16 cellular contexts compared by ENCODE assay signal in genomic region chr16:4216631-4217030, GRCh38. TPM values are rescaled to one million over a fixed set of nuclear protein-coding genes. Genes with fewer than 3 reads are reported as not detected.
A peak's percentile ranks its signal among the peaks of the same experiment; 100 is the strongest.
DNase-seq lines count a peak whose midpoint lies in the region; ATAC-seq, FAIRE-seq and TF ChIP-seq lines count a peak whose summit lies in the region.
"Had no signal": no experiment of that assay in that cellular context is flagged by ENCODE, and none has a peak within 500 bp of the region (broad histone marks: within the 10 kb centered on the region; RNA-seq: fewer than 3 reads in every experiment).

No MANE protein-coding gene starts in this region.

- no peak overlapping the region for H3K4me3 ChIP-seq in IMR-90 (ENCODE audit: insufficient read depth, low read depth, low read length)
- H3K4me3 ChIP-seq in adipocyte (ENCODE audit: low read length): no peak overlapping the region
- H3K4me3 ChIP-seq in smooth muscle cell: no peak overlapping the region

- CTCF ChIA-PET in IMR-90 (lab: Yijun Ruan, JAX): no interaction called here

- H3K36me3 ChIP-seq in IMR-90 (ENCODE audit: control insufficient read depth, insufficient read depth, low read length) (no peaks in the 10 kb centered on the region), adipocyte (ENCODE audit: control insufficient read depth, insufficient read depth, low read length, severe bottlenecking) (no peaks in the 10 kb centered on the region), smooth muscle cell (ENCODE audit: low read depth) (no peaks in the 10 kb centered on the region)

- H2BK5ac ChIP-seq in IMR-90 (ENCODE audit: low read depth, low read length, poor library complexity, severe bottlenecking): no peak overlapping the region

- no peak overlapping the region for H3K4ac ChIP-seq in IMR-90 (ENCODE audit: low read depth, low read length)

- H3K9ac ChIP-seq in IMR-90 (ENCODE audit: low read depth, low read length) (no peak overlapping the region), adipocyte (ENCODE audit: low read length) (no peak overlapping the region), smooth muscle cell (ENCODE audit: low read depth) (no peak overlapping the region)

- DNase-seq in IMR-90: peak; percentile 36
- peak; percentile 7 for DNase-seq in adipocyte (ENCODE audit: low read depth)
- DNase-seq in iris pigment epithelial cell (ENCODE audit: low read depth): peak; percentile 14
- no peak for DNase-seq in smooth muscle cell (lab: John Stamatoyannopoulos, UW; ENCODE audit: unreplicated experiment)
- DNase-seq in DMS153 treated with DMSO at 0.1 percent for 48 hours (lab: John Stamatoyannopoulos, UW; ENCODE audit: unreplicated experiment): no peak
- no peak for DNase-seq in effector CD4-positive, alpha-beta T cell
- DNase-seq in urothelium cell line (ENCODE audit: low spot score): no peak
- DNase-seq: ACHN, Caco-2, DMS153, EL, GOT3, KBM-7, NCI-H1436, NCI-H2029 treated with DMSO at 0.1 percent for 48 hours, NCI-H524 had no signal

- H4K20me1 ChIP-seq in IMR-90 (ENCODE audit: insufficient read depth, low read length) (no peaks in the 10 kb centered on the region), smooth muscle cell (ENCODE audit: low read depth) (no peaks in the 10 kb centered on the region)

- in situ Hi-C loops in IMR-90 (cut with MboI; ENCODE audit: low sequenced_read_pairs): no loop called here

- peak overlapping the region; percentile 82 for H2AK5ac ChIP-seq in IMR-90 (ENCODE audit: low read depth, low read length)

- no CpG with 5 or more reads among the region's 5 CpGs for WGBS in IMR-90 (ENCODE audit: extremely low coverage in 2 of 2, insufficient read length in 1 of 2), 2 experiments
- 68% methylated on average over 5 of the region's 5 CpGs for WGBS in smooth muscle cell (ENCODE audit: low lambda C conversion rate)

- H4K8ac ChIP-seq in IMR-90 (ENCODE audit: low read depth in 2 of 2, low read length in 2 of 2): peak overlapping the region in 1 of 2 experiments; percentile 68; a peak in 2 of 4 replicates

- no peak overlapping the region for H3K4me2 ChIP-seq in IMR-90 (ENCODE audit: low read depth, low read length)
- no peak overlapping the region for H3K4me2 ChIP-seq in smooth muscle cell

- no peaks in the 10 kb centered on the region for H3K79me2 ChIP-seq in smooth muscle cell (ENCODE audit: low read depth)

- intact Hi-C loops in IMR-90 (cut with micrococcal nuclease): no loop called here

- H3K23ac ChIP-seq in IMR-90 (ENCODE audit: low read depth, low read length): no peak overlapping the region

- no peak overlapping the region for H2BK20ac ChIP-seq in IMR-90 (ENCODE audit: low read depth, low read length)

- H3K27me3 ChIP-seq in IMR-90 (ENCODE audit: control insufficient read depth, insufficient read depth, low read length): no peaks in the 10 kb centered on the region
- H3K27me3 ChIP-seq in adipocyte (replicated peaks; ENCODE audit: control insufficient read depth, insufficient read depth, low read length): no peaks in the 10 kb centered on the region
- H3K27me3 ChIP-seq in smooth muscle cell (ENCODE audit: low read depth): no peaks in the 10 kb centered on the region

- no peak for TF ChIP-seq POLR2A in IMR-90 (IDR thresholded peaks at IDR 0.05; ENCODE audit: low read depth, low read length)

- H3F3A ChIP-seq in smooth muscle cell (ENCODE audit: low read depth): peaks cover 11% of the 10 kb centered on the region

- peak overlapping the region; percentile 78 for H2AFZ ChIP-seq in IMR-90 (replicated peaks; ENCODE audit: low read length, poor library complexity)
- no peak overlapping the region for H2AFZ ChIP-seq in smooth muscle cell (ENCODE audit: low read depth)

- no peak for FAIRE-seq in urothelium cell line (lab: Jason Lieb, UNC)

- peak overlapping the region; percentile 31 for H2AK9ac ChIP-seq in IMR-90 (replicated peaks; ENCODE audit: low read depth, low read length, poor library complexity)

- dilution Hi-C loops in IMR-90 (cut with HindIII; ENCODE audit: low sequenced_read_pairs, unreplicated experiment): no loop called here

- TF ChIP-seq CTCF in IMR-90 (conservative IDR thresholded peaks at IDR 0.05; ENCODE audit: low read depth, low read length): no peak
- no peak for TF ChIP-seq CTCF in smooth muscle cell (IDR thresholded peaks at IDR 0.05; ENCODE audit: borderline replicate concordance, insufficient read depth, poor library complexity, severe bottlenecking)

- no peak overlapping the region for H3K14ac ChIP-seq in IMR-90 (replicated peaks; ENCODE audit: low read depth, low read length)

- H2BK15ac ChIP-seq in IMR-90 (ENCODE audit: low read depth, low read length): peak overlapping the region; percentile 50; the same call in 1 of the 3 replicates

- 0 out of 2 replicates have a peak overlapping the region, but pooled peaks have one; percentile 43 for H4K5ac ChIP-seq in IMR-90 (ENCODE audit: low read depth, low read length)

- H3K27ac ChIP-seq in IMR-90 (ENCODE audit: insufficient read depth, low read length) (no peak overlapping the region), smooth muscle cell (ENCODE audit: low read depth) (peak overlapping the region; percentile 32)

- peaks cover 0 to 7% of the 10 kb centered on the region in 2 experiments; a peak in 2 of 4 replicates for H3K79me1 ChIP-seq in IMR-90 (ENCODE audit: low read depth in 1 of 2, low read length in 2 of 2)

- H3K9me1 ChIP-seq in IMR-90 (ENCODE audit: insufficient read depth, low read length): peaks cover 17% of the 10 kb centered on the region

- BruUV-seq in IMR-90 (replicated peaks; lab: Mats Ljungman, UMichigan): no TSS peak

- H3K4me1 ChIP-seq in IMR-90 (ENCODE audit: control insufficient read depth, insufficient read depth, low read length) (peaks cover 30% of the 10 kb centered on the region), adipocyte (ENCODE audit: control insufficient read depth, insufficient read depth, low read length) (peaks cover 40% of the 10 kb centered on the region), smooth muscle cell (ENCODE audit: low read depth) (peaks cover 11% of the 10 kb centered on the region)

- no peak overlapping the region for H3K56ac ChIP-seq in IMR-90 (ENCODE audit: extremely low read depth, insufficient read depth, low read length)

- H4K91ac ChIP-seq in IMR-90 (ENCODE audit: insufficient read depth, low read depth, low read length): no peak overlapping the region; the same call in 1 of the 2 replicates

- ATAC-seq in IMR-90 (ENCODE audit: low read depth): no peak

- TF ChIP-seq RAD21 in IMR-90 (IDR thresholded peaks at IDR 0.05; ENCODE audit: low read length): no peak

- H2BK120ac ChIP-seq in IMR-90 (ENCODE audit: low read depth, low read length): peak overlapping the region; percentile 45; the same call in 1 of the 2 replicates

- H3K9me3 ChIP-seq in IMR-90 (ENCODE audit: control insufficient read depth, insufficient read depth, low read length): peaks cover 1% of the 10 kb centered on the region; the same call in 1 of the 2 replicates
- H3K9me3 ChIP-seq in adipocyte (ENCODE audit: control insufficient read depth, low read length): no peaks in the 10 kb centered on the region
- no peaks in the 10 kb centered on the region for H3K9me3 ChIP-seq in smooth muscle cell (replicated peaks; ENCODE audit: low read depth)
- H3K9me3 ChIP-seq: Caco-2 had no signal

- H3K18ac ChIP-seq in IMR-90 (ENCODE audit: low read depth, low read length): peak overlapping the region; percentile 15; the same call in 1 of the 2 replicates

- POLR2A ChIA-PET in IMR-90 (lab: Charles Lee; ENCODE audit: unreplicated experiment): no interaction called here

TF ChIP-seq in IMR-90, 13 proteins besides CTCF, POLR2A, EP300 and RAD21 (continues in another document):
- TF ChIP-seq BHLHE40 (IDR thresholded peaks at IDR 0.05; ENCODE audit: low read depth, low read length) (no peak), MAZ (IDR thresholded peaks at IDR 0.05; ENCODE audit: borderline replicate concordance, low read depth, low read length) (no peak), FOS (IDR thresholded peaks at IDR 0.05; ENCODE audit: low read depth, low read length) (no peak), NFE2L2 (IDR thresholded peaks at IDR 0.05; ENCODE audit: low read depth, low read length) (no peak), MAFK (IDR thresholded peaks at IDR 0.05; ENCODE audit: low read depth, low read length) (no peak), ELK1 (IDR thresholded peaks at IDR 0.05; ENCODE audit: borderline replicate concordance, low read depth, low read length) (no peak), RCOR1 (IDR thresholded peaks at IDR 0.05; ENCODE audit: insufficient replicate concordance, low read length) (no peak), SMC3 (IDR thresholded peaks at IDR 0.05; ENCODE audit: low read depth, low read length) (no peak), CHD1 (IDR thresholded peaks at IDR 0.05; ENCODE audit: low read depth, low read length) (no peak), MXI1 (IDR thresholded peaks at IDR 0.05; ENCODE audit: borderline replicate concordance, low read depth, low read length) (no peak), RFX5 (IDR thresholded peaks at IDR 0.05; ENCODE audit: low read depth, low read length) (no peak), CEBPB (IDR thresholded peaks at IDR 0.05; ENCODE audit: low read depth, low read length) (no peak)

RNA-seq across cellular contexts. Expression of gene SRL, which starts 25.2 kb away (rescaled TPM):
- total RNA-seq in IMR-90 (2012; rRNA removed): under 0.01 TPM in 1 of 2 replicates, not detected in the other
- polyA plus RNA-seq in IMR-90 (2012; rRNA removed): 0.04 and 0.14 TPM in 2 replicates
- polyA plus RNA-seq in IMR-90 (2012; cell fraction: cytosol; rRNA removed): 0.08 TPM in 2 replicates
- 0.04 and 0.13 TPM in 2 replicates for polyA plus RNA-seq in IMR-90 (2012; cell fraction: nucleus; rRNA removed; ENCODE audit: low replicate concordance)
- not detected in 2 replicates for total RNA-seq in smooth muscle cell
- polyA plus RNA-seq in smooth muscle cell: 0.08 TPM in 1 of 2 replicates, not detected in the other
- total RNA-seq: Caco-2 had no signal

RNA-seq across cellular contexts. Expression of gene TFAP4, which starts 56.2 kb away (rescaled TPM):
- total RNA-seq in IMR-90 (2012; rRNA removed) (7.3 and 7.8 TPM in 2 replicates), smooth muscle cell (2.7 and 9.6 TPM in 2 replicates)
- polyA plus RNA-seq in IMR-90 (2012; rRNA removed) (5.6 and 7.0 TPM in 2 replicates), smooth muscle cell (1.3 and 2.5 TPM in 2 replicates)
- polyA plus RNA-seq in IMR-90 (2012; cell fraction: cytosol; rRNA removed): 3.0 and 5.3 TPM in 2 replicates
- 6.5 and 10.4 TPM in 2 replicates for polyA plus RNA-seq in IMR-90 (2012; cell fraction: nucleus; rRNA removed; ENCODE audit: low replicate concordance)

Comparison
In these comparisons a context has a peak if more than half of its experiments do, and no peak if none do; other contexts are left out.
1. DNase-seq: peak in IMR-90 (single experiment), adipocyte (single experiment) and iris pigment epithelial cell (single experiment); none in smooth muscle cell (single experiment), DMS153 treated with DMSO at 0.1 percent for 48 hours (single experiment), effector CD4-positive, alpha-beta T cell (single experiment) and urothelium cell line (single experiment).